ENCODE assay signal across 18 cellular contexts in genomic region chr3:140911822-140912221, GRCh38. TPM values are rescaled to one million over a fixed set of nuclear protein-coding genes. Genes with fewer than 3 reads are reported as not detected.
A peak's percentile ranks its signal among the peaks of the same experiment; 100 is the strongest.
DNase-seq lines count a peak whose midpoint lies in the region; ATAC-seq, FAIRE-seq and TF ChIP-seq lines count a peak whose summit lies in the region.
"Had no signal": no experiment of that assay in that cellular context is flagged by ENCODE, and none has a peak within 500 bp of the region (broad histone marks: within the 10 kb centered on the region; RNA-seq: fewer than 3 reads in every experiment).

No MANE protein-coding gene starts in this region.

- H3K9me3 ChIP-seq in HepG2 (ENCODE audit: low read length) (no peaks in the 10 kb centered on the region), tibial artery (no peaks in the 10 kb centered on the region), upper lobe of right lung (no peaks in the 10 kb centered on the region)
- H3K9me3 ChIP-seq: colonic mucosa, transverse colon had no signal

- CTCF ChIA-PET in HepG2 (lab: Yijun Ruan, JAX; ENCODE audit: low intra/inter-chr PET ratio, low total read pairs) (no interaction called here), HEK293T (lab: Yijun Ruan, JAX) (interaction anchor here (1.3 kb wide), 1 partner anchor 11 kb away, joined by 7 read pairs; no protein-coding TSS in a partner anchor)

- TF ChIP-seq POLR2A in HepG2 (IDR thresholded peaks at IDR 0.05; ENCODE audit: insufficient read depth in 1 of 2, low read depth in 2 of 2, low read length in 2 of 2) = no peak

- 0% methylated on average over 2 of the region's 2 CpGs for WGBS in HepG2 (ENCODE audit: low lambda C conversion rate)

- in situ Hi-C loops in HepG2 (cut with HindIII; ENCODE audit: extremely low pct_ligation_motif_present, low pct_unique_long_range_greater_than_20kb) = loop anchor here (10.0 kb wide), 1 partner anchor 283 kb away; no protein-coding TSS in a partner anchor

- BruUV-seq in HepG2 (replicated peaks; lab: Mats Ljungman, UMichigan) = no TSS peak

- TF ChIP-seq EP300 in HepG2 (IDR thresholded peaks at IDR 0.05; ENCODE audit: low read depth in 2 of 2, low read length in 2 of 2) (peak in 1 of 2 experiments; percentile 48; a peak in 1 of 4 replicates), HepG2 (CRISPR knock-in tag; IDR thresholded peaks at IDR 0.05; ENCODE audit: borderline replicate concordance) (no peak)

- H4K20me1 ChIP-seq in HepG2 (ENCODE audit: insufficient read depth, low read length) = no peaks in the 10 kb centered on the region

- ATAC-seq in HepG2 = peak; percentile 95
- no peak for ATAC-seq in upper lobe of right lung
- ATAC-seq: activated CD4-positive, alpha-beta T cell treated with anti-CD3 and anti-CD28 coated beads for 36 hours; activated T-helper 17 cell treated with anti-CD3 and anti-CD28 coated beads, Interleukin-2, amount 50 U/mL, for 72 hours had no signal

- H3K27ac ChIP-seq in HepG2 (ENCODE audit: extremely low read length, insufficient read depth, low read length) (no peak overlapping the region), tibial artery (no peak overlapping the region), upper lobe of right lung (no peak overlapping the region)
- H3K27ac ChIP-seq: colonic mucosa, transverse colon had no signal

- no peak overlapping the region for H3K9ac ChIP-seq in HepG2 (ENCODE audit: insufficient read depth, low read depth, low read length)

- no peaks in the 10 kb centered on the region for H3K36me3 ChIP-seq in HepG2 (replicated peaks in 1 of 2; ENCODE audit: control insufficient read depth in 1 of 2, insufficient read depth in 2 of 2, low read length in 2 of 2)
- no peaks in the 10 kb centered on the region for H3K36me3 ChIP-seq in tibial artery
- H3K36me3 ChIP-seq in upper lobe of right lung = no peaks in the 10 kb centered on the region
- H3K36me3 ChIP-seq: colonic mucosa, transverse colon had no signal

- 0 out of 2 replicates have a peak overlapping the region, but pooled peaks have one; percentile 23 for H3K4me2 ChIP-seq in HepG2 (ENCODE audit: low read depth, low read length)
- H3K4me2 ChIP-seq: GM23338 had no signal

- intact Hi-C loops in HepG2 (cut with micrococcal nuclease; ENCODE audit: unreplicated experiment) = loop anchor here (5.0 kb wide), 1 partner anchor 195 kb away; no protein-coding TSS in a partner anchor
- intact Hi-C loops in tibial artery (cut with DNase I; ENCODE audit: low total_unique reads) = loop anchor here (10.0 kb wide), 2 partner anchors 63 to 273 kb away; no protein-coding TSS in a partner anchor
- intact Hi-C loops in upper lobe of right lung (cut with DNase I) = no loop called here

- DNase-seq in DMS79 treated with DMSO at 0.1 percent for 48 hours (lab: John Stamatoyannopoulos, UW) = peak; percentile 76
- DNase-seq in NCI-H146 (lab: John Stamatoyannopoulos, UW) = peak; percentile 96
- peak; percentile 91 for DNase-seq in NCI-H748 (lab: John Stamatoyannopoulos, UW; ENCODE audit: unreplicated experiment)
- peak; percentile 67 for DNase-seq in HepG2 (ENCODE audit: low spot score)
- no peak for DNase-seq in tibial artery
- no peak for DNase-seq in upper lobe of right lung
- no peak for DNase-seq in HEK293T (ENCODE audit: extremely low spot score)
- DNase-seq in mucosa of gallbladder (ENCODE audit: low spot score) = no peak
- DNase-seq: activated CD4-positive, alpha-beta T cell treated with anti-CD3 and anti-CD28 coated beads for 36 hours; colonic mucosa; head of caudate nucleus; Kasumi-1; NCI-H1694; SW 1271; transverse colon had no signal

- POLR2A ChIA-PET in HepG2 (lab: Yijun Ruan, JAX) (no interaction called here), HEK293T (lab: Yijun Ruan, JAX) (no interaction called here)

- TF ChIP-seq CTCF in HepG2 (CRISPR knock-in tag; IDR thresholded peaks at IDR 0.05) (no peak), tibial artery (IDR thresholded peaks at IDR 0.05) (no peak), upper lobe of right lung (IDR thresholded peaks at IDR 0.05) (no peak)

- H3K4me1 ChIP-seq in HepG2 (ENCODE audit: insufficient read depth, low read length) = peaks cover 25% of the 10 kb centered on the region
- H3K4me1 ChIP-seq in tibial artery = no peaks in the 10 kb centered on the region
- no peaks in the 10 kb centered on the region for H3K4me1 ChIP-seq in upper lobe of right lung
- H3K4me1 ChIP-seq: colonic mucosa, transverse colon had no signal

- H3K27me3 ChIP-seq in HepG2 (ENCODE audit: control insufficient read depth in 1 of 2, insufficient read depth in 2 of 2, low read length in 2 of 2) (0 out of 5 replicates have a peak, but pooled peaks cover 0 to 9% of the 10 kb centered on the region in 2 experiments), tibial artery (peaks cover 0 to 6% of the 10 kb centered on the region in 2 donors), upper lobe of right lung (no peaks in the 10 kb centered on the region)
- H3K27me3 ChIP-seq: colonic mucosa had no signal

- no peak for FAIRE-seq in HepG2 (lab: Jason Lieb, UNC)

- no peak for TF ChIP-seq RAD21 in HepG2 (CRISPR knock-in tag; IDR thresholded peaks at IDR 0.05)

- H2AFZ ChIP-seq in HepG2 (ENCODE audit: low read length) = no peak overlapping the region
- H2AFZ ChIP-seq: GM23338 had no signal

- H3K79me2 ChIP-seq in HepG2 (ENCODE audit: insufficient read depth, low read length) = no peaks in the 10 kb centered on the region

- H3K4me3 ChIP-seq in HepG2 (replicated peaks in 1 of 3; ENCODE audit: insufficient read depth in 1 of 3, low read depth in 2 of 3, low read length in 3 of 3) = no peak overlapping the region
- H3K4me3 ChIP-seq in tibial artery = no peak overlapping the region
- no peak overlapping the region for H3K4me3 ChIP-seq in upper lobe of right lung
- H3K4me3 ChIP-seq: colonic mucosa, GM23338, lung, transverse colon had no signal

TF ChIP-seq in HepG2, 621 proteins besides CTCF, POLR2A, EP300 and RAD21 (continues in another document):
- TF ChIP-seq KDM5A (IDR thresholded peaks at IDR 0.05; ENCODE audit: borderline replicate concordance, low read length) (no peak), STAG1 (CRISPR knock-in tag; IDR thresholded peaks at IDR 0.05) (no peak), ARID3A (IDR thresholded peaks at IDR 0.05; ENCODE audit: low read depth, low read length) (peak; percentile 45; the same call in 1 of the 2 replicates), ZNF326 (CRISPR knock-in tag; IDR thresholded peaks at IDR 0.05; ENCODE audit: borderline replicate concordance) (no peak)

TF ChIP-seq in HEK293T, 16 proteins besides CTCF, POLR2A, EP300 and RAD21:
- TF ChIP-seq PKNOX1 (IDR thresholded peaks at IDR 0.05) = no peak
TF ChIP-seq in HEK293T: peak in this region for 0.

RNA-seq across cellular contexts. Expression of gene SLC25A36, which starts 29.8 kb away (rescaled TPM):
- total RNA-seq in HepG2 (2016; rRNA removed; fragmentation: Illumina TruSeq; extraction: Trizol) = 30.6 and 34.6 TPM in 2 replicates
- total RNA-seq in HepG2 (2016; cell fraction: cytosol; rRNA removed; fragmentation: Illumina TruSeq; extraction: Trizol; ENCODE audit: low read depth) = 9.3 and 10.0 TPM in 2 replicates
- total RNA-seq in HepG2 (2016; cell fraction: insoluble cytoplasmic fraction; rRNA removed; fragmentation: Illumina TruSeq; extraction: Trizol) = 31.1 and 38.4 TPM in 2 replicates
- total RNA-seq in HepG2 (2016; cell fraction: membrane; rRNA removed; fragmentation: Illumina TruSeq; extraction: Trizol) = 27.8 and 28.9 TPM in 2 replicates
- total RNA-seq in HepG2 (2016; cell fraction: nucleus; rRNA removed; fragmentation: Illumina TruSeq; extraction: Trizol) = 104 and 106 TPM in 2 replicates
- polyA plus RNA-seq in HepG2 (2011; rRNA removed) = 65.9 and 85.6 TPM in 2 replicates
- 21.5 and 30.1 TPM in 2 replicates for polyA plus RNA-seq in HepG2 (2011; cell fraction: cytosol; rRNA removed)
- polyA plus RNA-seq in HepG2 (2011; cell fraction: nucleus; rRNA removed) = 95.3 and 126 TPM in 2 replicates
- polyA plus RNA-seq in HepG2 (2012) = 58.4 and 60.7 TPM in 2 replicates
- 3.1 and 3.8 TPM in 2 replicates for polyA plus RNA-seq in HepG2 (2016; cell fraction: cytosol; fragmentation: Illumina TruSeq; extraction: Trizol; ENCODE audit: low read depth)
- 28.8 and 29.2 TPM in 2 replicates for polyA plus RNA-seq in HepG2 (2016; cell fraction: insoluble cytoplasmic fraction; fragmentation: Illumina TruSeq; extraction: Trizol; ENCODE audit: low read depth)
- 9.1 and 10.2 TPM in 2 replicates for polyA plus RNA-seq in HepG2 (2016; cell fraction: membrane; fragmentation: Illumina TruSeq; extraction: Trizol; ENCODE audit: low read depth)
- 125 and 132 TPM in 2 replicates for polyA plus RNA-seq in HepG2 (2016; cell fraction: nucleus; fragmentation: Illumina TruSeq; extraction: Trizol; ENCODE audit: insufficient read depth, low read depth)
- 36.1 and 65.1 TPM in 2 replicates for polyA minus RNA-seq in HepG2 (2011; rRNA and poly(A)+ RNA removed; ENCODE audit: low replicate concordance)
- polyA minus RNA-seq in HepG2 (2011; cell fraction: cytosol; rRNA and poly(A)+ RNA removed) = 42.8 and 49.8 TPM in 2 replicates
- 350 and 400 TPM in 2 replicates for polyA minus RNA-seq in HepG2 (2011; cell fraction: nucleus; rRNA and poly(A)+ RNA removed)
- total RNA-seq in upper lobe of right lung = 83.4 TPM
- total RNA-seq in mucosa of gallbladder = 49.2 TPM

Comparison
In these comparisons a context has a peak if more than half of its experiments do, and no peak if none do; other contexts are left out.
1. DNase-seq: peak in DMS79 treated with DMSO at 0.1 percent for 48 hours (single experiment), NCI-H146 (single experiment), NCI-H748 (single experiment) and HepG2 (single experiment); none in tibial artery (0 of 2), upper lobe of right lung (single experiment), HEK293T (single experiment) and mucosa of gallbladder (single experiment).